In genomic region chr13:75173457-75174356, GRCh38 we compare ENCODE assay signal across 1 cellular context.
A peak's percentile ranks its signal among the peaks of the same experiment; 100 is the strongest.
TF ChIP-seq lines count a peak whose summit lies in the region.

No MANE protein-coding gene starts in this region.

TF ChIP-seq in A549, 52 proteins besides CTCF, POLR2A, EP300 and RAD21 (continued from another document):
- TF ChIP-seq MAFK (IDR thresholded peaks at IDR 0.05; ENCODE audit: partially characterized antibody): no peak
- TF ChIP-seq, protein P1, sequence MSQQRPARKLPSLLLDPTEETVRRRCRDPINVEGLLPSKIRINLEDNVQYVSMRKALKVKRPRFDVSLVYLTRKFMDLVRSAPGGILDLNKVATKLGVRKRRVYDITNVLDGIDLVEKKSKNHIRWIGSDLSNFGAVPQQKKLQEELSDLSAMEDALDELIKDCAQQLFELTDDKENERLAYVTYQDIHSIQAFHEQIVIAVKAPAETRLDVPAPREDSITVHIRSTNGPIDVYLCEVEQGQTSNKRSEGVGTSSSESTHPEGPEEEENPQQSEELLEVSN (IDR thresholded peaks at IDR 0.05; ENCODE audit: borderline replicate concordance, low read depth): no peak
- TF ChIP-seq, protein P2, sequence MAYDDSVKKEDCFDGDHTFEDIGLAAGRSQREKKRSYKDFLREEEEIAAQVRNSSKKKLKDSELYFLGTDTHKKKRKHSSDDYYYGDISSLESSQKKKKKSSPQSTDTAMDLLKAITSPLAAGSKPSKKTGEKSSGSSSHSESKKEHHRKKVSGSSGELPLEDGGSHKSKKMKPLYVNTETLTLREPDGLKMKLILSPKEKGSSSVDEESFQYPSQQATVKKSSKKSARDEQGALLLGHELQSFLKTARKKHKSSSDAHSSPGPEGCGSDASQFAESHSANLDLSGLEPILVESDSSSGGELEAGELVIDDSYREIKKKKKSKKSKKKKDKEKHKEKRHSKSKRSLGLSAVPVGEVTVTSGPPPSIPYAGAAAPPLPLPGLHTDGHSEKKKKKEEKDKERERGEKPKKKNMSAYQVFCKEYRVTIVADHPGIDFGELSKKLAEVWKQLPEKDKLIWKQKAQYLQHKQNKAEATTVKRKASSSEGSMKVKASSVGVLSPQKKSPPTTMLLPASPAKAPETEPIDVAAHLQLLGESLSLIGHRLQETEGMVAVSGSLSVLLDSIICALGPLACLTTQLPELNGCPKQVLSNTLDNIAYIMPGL (CRISPR knock-in tag; IDR thresholded peaks at IDR 0.05; ENCODE audit: borderline replicate concordance): no peak
- no peak for TF ChIP-seq RFX5 (IDR thresholded peaks at IDR 0.05)
- TF ChIP-seq HEYL (CRISPR knock-in tag; IDR thresholded peaks at IDR 0.05): no peak
- no peak for TF ChIP-seq RNF2 (IDR thresholded peaks at IDR 0.05; ENCODE audit: borderline replicate concordance, low read depth)
- no peak for TF ChIP-seq KDM5A (IDR thresholded peaks at IDR 0.05)
- no peak for TF ChIP-seq PHF8 (IDR thresholded peaks at IDR 0.05; ENCODE audit: borderline replicate concordance, low read depth)
- TF ChIP-seq, protein P3, sequence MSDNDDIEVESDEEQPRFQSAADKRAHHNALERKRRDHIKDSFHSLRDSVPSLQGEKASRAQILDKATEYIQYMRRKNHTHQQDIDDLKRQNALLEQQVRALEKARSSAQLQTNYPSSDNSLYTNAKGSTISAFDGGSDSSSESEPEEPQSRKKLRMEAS (IDR thresholded peaks at IDR 0.05): no peak; the same call in none of the 2 replicates
- no peak for TF ChIP-seq EHMT2 (IDR thresholded peaks at IDR 0.05; ENCODE audit: low read depth)
- TF ChIP-seq CEBPB (IDR thresholded peaks at IDR 0.05): peak; percentile 89 to 91
- TF ChIP-seq, protein P4, sequence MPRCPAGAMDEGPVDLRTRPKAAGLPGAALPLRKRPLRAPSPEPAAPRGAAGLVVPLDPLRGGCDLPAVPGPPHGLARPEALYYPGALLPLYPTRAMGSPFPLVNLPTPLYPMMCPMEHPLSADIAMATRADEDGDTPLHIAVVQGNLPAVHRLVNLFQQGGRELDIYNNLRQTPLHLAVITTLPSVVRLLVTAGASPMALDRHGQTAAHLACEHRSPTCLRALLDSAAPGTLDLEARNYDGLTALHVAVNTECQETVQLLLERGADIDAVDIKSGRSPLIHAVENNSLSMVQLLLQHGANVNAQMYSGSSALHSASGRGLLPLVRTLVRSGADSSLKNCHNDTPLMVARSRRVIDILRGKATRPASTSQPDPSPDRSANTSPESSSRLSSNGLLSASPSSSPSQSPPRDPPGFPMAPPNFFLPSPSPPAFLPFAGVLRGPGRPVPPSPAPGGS (IDR thresholded peaks at IDR 0.05): peak; percentile 57; the same call in 2 of the 3 replicates
- no peak for TF ChIP-seq NFE2L2 (conservative IDR thresholded peaks at IDR 0.05; ENCODE audit: low read length)
